ENCODE assay signal across 8 cellular contexts in the genomic region with DNA sequence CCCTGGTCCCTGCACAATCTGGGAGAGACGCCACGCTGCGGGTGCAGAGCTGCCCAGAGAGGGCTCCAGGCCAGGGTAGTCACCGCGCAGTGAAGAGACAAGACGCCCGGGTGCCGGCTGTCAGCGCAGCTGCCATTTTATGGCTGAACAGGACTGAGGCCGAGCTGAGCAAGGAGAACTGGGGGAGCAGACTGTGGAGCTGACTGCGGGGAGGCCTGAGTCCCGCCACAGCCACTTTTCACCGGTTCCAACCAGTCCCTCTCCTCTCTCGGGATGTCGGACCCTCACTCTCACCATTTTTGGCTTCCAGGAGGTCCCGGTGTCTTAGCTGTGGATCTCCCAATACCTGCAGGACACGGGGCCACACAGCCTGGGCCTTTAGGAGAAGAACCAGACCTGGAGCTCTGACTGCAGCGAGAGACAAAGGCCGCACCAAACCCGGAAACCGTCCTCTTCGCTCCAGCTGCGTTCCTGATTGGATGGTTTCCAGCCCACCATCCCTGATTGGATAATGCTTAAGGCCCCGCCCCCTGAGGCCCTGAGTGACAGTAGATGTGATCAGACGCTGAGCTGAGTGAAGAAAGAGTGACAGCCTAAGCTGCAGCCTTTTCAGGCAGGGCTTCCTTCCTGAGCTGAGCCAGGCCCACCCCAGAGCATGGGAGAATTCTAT. TPM values are rescaled to one million over a fixed set of nuclear protein-coding genes. Genes with fewer than 3 reads are reported as not detected.
DNase-seq lines count a peak whose midpoint lies in the region; ATAC-seq, FAIRE-seq and TF ChIP-seq lines count a peak whose summit lies in the region.

A gene (minus strand): TSS at position 422 of the 670 bp plus-strand sequence. CDS start 125 bp downstream, at position 297.

- intact Hi-C loops in HepG2 (cut with micrococcal nuclease; ENCODE audit: unreplicated experiment) = no loop called here

- BruUV-seq in HepG2 (replicated peaks; lab: Mats Ljungman, UMichigan) = no TSS peak

- TF ChIP-seq CTCF in D721Med (IDR thresholded peaks at IDR 0.05; ENCODE audit: insufficient read depth, missing control alignments) (no peak), HepG2 (CRISPR knock-in tag; IDR thresholded peaks at IDR 0.05) (no peak)

- H3K36me3 ChIP-seq in duodenal mucosa (ENCODE audit: control insufficient read depth in 1 of 2, insufficient read depth in 2 of 2, low read length in 2 of 2) (peaks cover 0 to 5% of the 10 kb centered on the region in 2 donors), HepG2 (replicated peaks in 1 of 2; ENCODE audit: control insufficient read depth in 1 of 2, insufficient read depth in 2 of 2, low read length in 2 of 2) (no peaks in the 10 kb centered on the region)

- no peak within 1 kb of the TSS for H2AFZ ChIP-seq in HepG2 (ENCODE audit: low read length)

- 5% methylated on average over 7 of the region's 25 CpGs for WGBS in HepG2 (ENCODE audit: low lambda C conversion rate)

- peaks cover 68% of the 10 kb centered on the region for H3K36me3 Mint-ChIP-seq in activated CD4-positive, alpha-beta memory T cell treated with anti-CD3 and anti-CD28 coated beads, Interleukin-2, amount 10 ng/mL, durations not matched to agents 7 days and 5 days (ENCODE audit: low read depth)

- peaks cover 23% of the 10 kb centered on the region for H3K4me1 Mint-ChIP-seq in activated CD4-positive, alpha-beta memory T cell treated with anti-CD3 and anti-CD28 coated beads, Interleukin-2, amount 10 ng/mL, durations not matched to agents 7 days and 5 days

- in situ Hi-C loops in HepG2 (cut with HindIII; ENCODE audit: extremely low pct_ligation_motif_present, low pct_unique_long_range_greater_than_20kb) = no loop called here

- peaks cover 37% of the 10 kb centered on the region for H3K79me2 ChIP-seq in HepG2 (ENCODE audit: insufficient read depth, low read length)

- FAIRE-seq in D721Med (lab: Jason Lieb, UNC) = peak; percentile 92
- FAIRE-seq in HepG2 (lab: Jason Lieb, UNC) = peak; percentile 61

- peak; percentile 87 for ATAC-seq in HepG2

- H3K4me1 ChIP-seq in duodenal mucosa (ENCODE audit: control insufficient read depth in 1 of 2, insufficient read depth in 2 of 2, low read length in 2 of 2) = no peaks in the 10 kb centered on the region
- H3K4me1 ChIP-seq in HepG2 (ENCODE audit: insufficient read depth, low read length) = peaks cover 62% of the 10 kb centered on the region

- H3K9ac ChIP-seq in duodenal mucosa (ENCODE audit: low read depth in 1 of 2, low read length in 2 of 2) = peak within 1 kb of the TSS; percentile 43 to 63
- peak within 1 kb of the TSS; percentile 78 for H3K9ac ChIP-seq in HepG2 (ENCODE audit: insufficient read depth, low read depth, low read length)

- H3K9me3 ChIP-seq in duodenal mucosa (ENCODE audit: control insufficient read depth in 1 of 2, low read length in 2 of 2) (peaks cover 6 to 9% of the 10 kb centered on the region in 2 donors), HepG2 (ENCODE audit: low read length) (peaks cover 46% of the 10 kb centered on the region; the same call in 1 of the 2 replicates)

- peak within 1 kb of the TSS; percentile 84 for H3K27ac Mint-ChIP-seq in activated CD4-positive, alpha-beta memory T cell treated with anti-CD3 and anti-CD28 coated beads, Interleukin-2, amount 10 ng/mL, durations not matched to agents 7 days and 5 days

- TF ChIP-seq POLR2A in HepG2 (IDR thresholded peaks at IDR 0.05; ENCODE audit: insufficient read depth in 1 of 2, low read depth in 2 of 2, low read length in 2 of 2) = peak; percentile 77 to 83

- TF ChIP-seq EP300 in HepG2 (IDR thresholded peaks at IDR 0.05; ENCODE audit: low read depth in 2 of 2, low read length in 2 of 2) = no peak
- no peak for TF ChIP-seq EP300 in HepG2 (CRISPR knock-in tag; IDR thresholded peaks at IDR 0.05; ENCODE audit: borderline replicate concordance)

- H4K20me1 ChIP-seq in HepG2 (ENCODE audit: insufficient read depth, low read length) = no peaks in the 10 kb centered on the region

- H3K9me3 Mint-ChIP-seq in activated CD4-positive, alpha-beta memory T cell treated with anti-CD3 and anti-CD28 coated beads, Interleukin-2, amount 10 ng/mL, durations not matched to agents 7 days and 5 days = peaks cover 48% of the 10 kb centered on the region

- H3K27me3 ChIP-seq in duodenal mucosa (ENCODE audit: control insufficient read depth in 1 of 2, insufficient read depth in 2 of 2, low read length in 2 of 2) (no peaks in the 10 kb centered on the region), HepG2 (ENCODE audit: control insufficient read depth in 1 of 2, insufficient read depth in 2 of 2, low read length in 2 of 2) (no peaks in the 10 kb centered on the region)

- H3K4me3 Mint-ChIP-seq in activated CD4-positive, alpha-beta memory T cell treated with anti-CD3 and anti-CD28 coated beads, Interleukin-2, amount 10 ng/mL, durations not matched to agents 7 days and 5 days = peak within 1 kb of the TSS; percentile 88

- no peak for TF ChIP-seq RAD21 in HepG2 (CRISPR knock-in tag; IDR thresholded peaks at IDR 0.05)

- peak within 1 kb of the TSS; percentile 62 for H3K27ac ChIP-seq in duodenal mucosa (ENCODE audit: low read depth, low read length)
- H3K27ac ChIP-seq in HepG2 (ENCODE audit: extremely low read length, insufficient read depth, low read length) = peak within 1 kb of the TSS; percentile 76

- POLR2A ChIA-PET in activated CD4-positive, alpha-beta memory T cell treated with anti-CD3 and anti-CD28 coated beads, Interleukin-2, amount 10 ng/mL, durations not matched to agents 7 days and 5 days (lab: Charles Lee) = interaction anchor here (0.6 to 5.0 kb wide), 20 partner anchors 12 to 845 kb away, joined by 3 to 44 read pairs (median 6); a partner anchor contains a TSS
- POLR2A ChIA-PET in HepG2 (lab: Yijun Ruan, JAX) = interaction anchor here (0.5 to 1.4 kb wide), 8 partner anchors 9 to 845 kb away, joined by 3 to 16 read pairs (median 4); a partner anchor contains a TSS

- H3K27me3 Mint-ChIP-seq in activated CD4-positive, alpha-beta memory T cell treated with anti-CD3 and anti-CD28 coated beads, Interleukin-2, amount 10 ng/mL, durations not matched to agents 7 days and 5 days = no peaks in the 10 kb centered on the region

- CTCF ChIA-PET in activated CD4-positive, alpha-beta memory T cell treated with anti-CD3 and anti-CD28 coated beads, Interleukin-2, amount 10 ng/mL, durations not matched to agents 7 days and 5 days (lab: Charles Lee) = interaction anchor here (0.7 to 1.3 kb wide), 4 partner anchors 96 to 495 kb away, joined by 3 to 5 read pairs (median 4); a partner anchor contains a TSS
- CTCF ChIA-PET in HepG2 (lab: Yijun Ruan, JAX; ENCODE audit: low intra/inter-chr PET ratio, low total read pairs) = no interaction called here

- H3K4me3 ChIP-seq in duodenal mucosa (ENCODE audit: low read depth in 1 of 2, low read length in 2 of 2) (peak within 1 kb of the TSS; percentile 67 to 78), HepG2 (replicated peaks in 1 of 3; ENCODE audit: insufficient read depth in 1 of 3, low read depth in 2 of 3, low read length in 3 of 3) (peak within 1 kb of the TSS; percentile 65 to 78 (median 76))

- DNase-seq in D721Med (ENCODE audit: insufficient read length, low spot score) = peak; percentile 81
- peak; percentile 26 for DNase-seq in GOT3 (lab: John Stamatoyannopoulos, UW)
- DNase-seq in NCI-H2081 treated with DMSO at 0.1 percent for 48 hours (lab: John Stamatoyannopoulos, UW) = peak; percentile 68
- DNase-seq in activated CD4-positive, alpha-beta memory T cell treated with anti-CD3 and anti-CD28 coated beads, Interleukin-2, amount 10 ng/mL, durations not matched to agents 7 days and 5 days = peak; percentile 92
- peak; percentile 93 for DNase-seq in HepG2 (ENCODE audit: low spot score)
- DNase-seq in stimulated activated CD4-positive, alpha-beta T cell treated with anti-CD3 and anti-CD28 coated beads, Interleukin-1b, Interleukin-23, amount 100 ng/mL, for 4 hours (ENCODE audit: low read depth in 2 of 2) = peak; percentile 75 to 86
- DNase-seq in SW 1271 (lab: John Stamatoyannopoulos, UW) = no peak

- peak within 1 kb of the TSS; percentile 69 for H3K4me2 ChIP-seq in HepG2 (ENCODE audit: low read depth, low read length)

RNA-seq across cellular contexts. Expression of the gene that starts here (rescaled TPM):
- total RNA-seq in activated CD4-positive, alpha-beta memory T cell treated with anti-CD3 and anti-CD28 coated beads, Interleukin-2, amount 10 ng/mL, durations not matched to agents 7 days and 5 days = 1 to 10 TPM; 7.6 to 8.5 TPM
- total RNA-seq in HepG2 (2016; rRNA removed; fragmentation: Illumina TruSeq; extraction: Trizol) = 4.1 and 4.9 TPM in 2 replicates
- 0.71 and 0.88 TPM in 2 replicates for total RNA-seq in HepG2 (2016; cell fraction: cytosol; rRNA removed; fragmentation: Illumina TruSeq; extraction: Trizol; ENCODE audit: low read depth)
- total RNA-seq in HepG2 (2016; cell fraction: insoluble cytoplasmic fraction; rRNA removed; fragmentation: Illumina TruSeq; extraction: Trizol) = 3.9 and 5.5 TPM in 2 replicates
- total RNA-seq in HepG2 (2016; cell fraction: membrane; rRNA removed; fragmentation: Illumina TruSeq; extraction: Trizol) = 1.7 and 1.8 TPM in 2 replicates
- 4.8 and 5.6 TPM in 2 replicates for total RNA-seq in HepG2 (2016; cell fraction: nucleus; rRNA removed; fragmentation: Illumina TruSeq; extraction: Trizol)
- polyA plus RNA-seq in HepG2 (2011; rRNA removed) = 3.5 and 3.6 TPM in 2 replicates
- 1.7 and 3.2 TPM in 2 replicates for polyA plus RNA-seq in HepG2 (2011; cell fraction: cytosol; rRNA removed)
- 1.6 and 2.1 TPM in 2 replicates for polyA plus RNA-seq in HepG2 (2011; cell fraction: nucleus; rRNA removed)
- polyA plus RNA-seq in HepG2 (2012) = 3.1 and 3.7 TPM in 2 replicates
- 0.47 and 0.74 TPM in 2 replicates for polyA plus RNA-seq in HepG2 (2016; cell fraction: cytosol; fragmentation: Illumina TruSeq; extraction: Trizol; ENCODE audit: low read depth)
- polyA plus RNA-seq in HepG2 (2016; cell fraction: insoluble cytoplasmic fraction; fragmentation: Illumina TruSeq; extraction: Trizol; ENCODE audit: low read depth) = 3.3 and 4.2 TPM in 2 replicates
- 0.85 and 1.1 TPM in 2 replicates for polyA plus RNA-seq in HepG2 (2016; cell fraction: membrane; fragmentation: Illumina TruSeq; extraction: Trizol; ENCODE audit: low read depth)
- 2.0 and 3.0 TPM in 2 replicates for polyA plus RNA-seq in HepG2 (2016; cell fraction: nucleus; fragmentation: Illumina TruSeq; extraction: Trizol; ENCODE audit: insufficient read depth, low read depth)
- 1.8 TPM in 1 of 2 replicates, not detected in the other for polyA minus RNA-seq in HepG2 (2011; rRNA and poly(A)+ RNA removed; ENCODE audit: low replicate concordance)
- polyA minus RNA-seq in HepG2 (2011; cell fraction: cytosol; rRNA and poly(A)+ RNA removed) = 3.9 and 4.8 TPM in 2 replicates
- 9.4 and 14.2 TPM in 2 replicates for polyA minus RNA-seq in HepG2 (2011; cell fraction: nucleus; rRNA and poly(A)+ RNA removed)

Comparison
In these comparisons a context has a peak if more than half of its experiments do, and no peak if none do; other contexts are left out.
1. DNase-seq: peak in D721Med (single experiment), GOT3 (single experiment), NCI-H2081 treated with DMSO at 0.1 percent for 48 hours (single experiment), activated CD4-positive, alpha-beta memory T cell treated with anti-CD3 and anti-CD28 coated beads, Interleukin-2, amount 10 ng/mL, durations not matched to agents 7 days and 5 days (single experiment), HepG2 (single experiment) and stimulated activated CD4-positive, alpha-beta T cell treated with anti-CD3 and anti-CD28 coated beads, Interleukin-1b, Interleukin-23, amount 100 ng/mL, for 4 hours (2 of 2); none in SW 1271 (0 of 2).